ENCODE assay signal across 8 cellular contexts in genomic region chr10:110865184-110865803, GRCh38. TPM values are rescaled to one million over a fixed set of nuclear protein-coding genes. Genes with fewer than 3 reads are reported as not detected.
DNase-seq lines count a peak whose midpoint lies in the region; ATAC-seq and TF ChIP-seq lines count a peak whose summit lies in the region.

No MANE protein-coding gene starts in this region.

- TF ChIP-seq EP300 in tibial nerve (IDR thresholded peaks at IDR 0.05), result peak in 1 of 2 donors; percentile 6

- H3K4me3 Mint-ChIP-seq in activated T-cell treated with anti-CD3 and anti-CD28 coated beads, Interleukin-2, amount 50 U/mL, for 72 hours, result peak overlapping the region; percentile 82 to 91

- H3K27me3 Mint-ChIP-seq in activated T-cell treated with anti-CD3 and anti-CD28 coated beads, Interleukin-2, amount 50 U/mL, for 72 hours (ENCODE audit: low read depth), result no peaks in the 10 kb centered on the region

- H3K9ac ChIP-seq in adipocyte (ENCODE audit: low read length), result peak overlapping the region; percentile 88

- H3K36me3 Mint-ChIP-seq in activated T-cell treated with anti-CD3 and anti-CD28 coated beads, Interleukin-2, amount 50 U/mL, for 72 hours (ENCODE audit: insufficient read depth in 2 of 2), result peaks cover 0 to 2% of the 10 kb centered on the region in 2 donors

- peak overlapping the region in 3 of 4 donors; percentile 84 to 87 (median 85) for H3K27ac ChIP-seq in tibial nerve
- no peak overlapping the region for H3K27ac ChIP-seq in brain microvascular endothelial cell

- intact Hi-C loops in left colon (cut with DNase I, micrococcal nuclease), result no loop called here

- no peak for DNase-seq in activated T-cell treated with anti-CD3 and anti-CD28 coated beads, Interleukin-2, amount 50 U/mL, for 72 hours
- no peak for DNase-seq in activated T-cell treated with anti-CD3 and anti-CD28 coated beads, Interleukin-2, amount 50 U/mL, for 48 hours
- DNase-seq in adipocyte (ENCODE audit: low read depth) (peak; percentile 86), left colon (peak in 1 of 2 donors; percentile 48), tibial nerve (ENCODE audit: low spot score in 2 of 2) (no peak), brain microvascular endothelial cell (no peak), NCI-H1694 (lab: John Stamatoyannopoulos, UW) (no peak), NCI-H2107 (lab: John Stamatoyannopoulos, UW) (no peak)

- ATAC-seq in activated T-cell treated with anti-CD3 and anti-CD28 coated beads, Interleukin-2, amount 50 U/mL, for 72 hours (replicated peaks in 1 of 2), result peak in 1 of 2 donors; percentile 3
- ATAC-seq in left colon, result peak; percentile 61

- in situ Hi-C loops in brain microvascular endothelial cell (cut with HindIII; ENCODE audit: low pct_ligation_motif_present, low sequenced_read_pairs), result no loop called here

- peaks cover 61% of the 10 kb centered on the region for H3K4me1 ChIP-seq in adipocyte (ENCODE audit: control insufficient read depth, insufficient read depth, low read length)
- H3K4me1 ChIP-seq in tibial nerve, result peaks cover 0 to 67% (median 41%) of the 10 kb centered on the region in 4 donors

- TF ChIP-seq CTCF in tibial nerve (IDR thresholded peaks at IDR 0.05) (no peak), brain microvascular endothelial cell (IDR thresholded peaks at IDR 0.05; ENCODE audit: low read depth, low read length, missing control alignments) (no peak)

- H3K36me3 ChIP-seq in adipocyte (ENCODE audit: control insufficient read depth, insufficient read depth, low read length, severe bottlenecking) (no peaks in the 10 kb centered on the region), tibial nerve (no peaks in the 10 kb centered on the region), brain microvascular endothelial cell (replicated peaks) (no peaks in the 10 kb centered on the region)

- H3K4me3 ChIP-seq in adipocyte (ENCODE audit: low read length), result peak overlapping the region; percentile 64
- no peak overlapping the region for H3K4me3 ChIP-seq in tibial nerve
- H3K4me3 ChIP-seq in brain microvascular endothelial cell (ENCODE audit: low read depth, low read length), result no peak overlapping the region

- no peaks in the 10 kb centered on the region for H3K9me3 Mint-ChIP-seq in activated T-cell treated with anti-CD3 and anti-CD28 coated beads, Interleukin-2, amount 50 U/mL, for 72 hours

- 33 to 36% methylated on average over 6 of the region's 6 CpGs for WGBS in tibial nerve, 2 donors

- no peaks in the 10 kb centered on the region for H3K27me3 ChIP-seq in adipocyte (replicated peaks; ENCODE audit: control insufficient read depth, insufficient read depth, low read length)
- no peaks in the 10 kb centered on the region for H3K27me3 ChIP-seq in tibial nerve
- no peaks in the 10 kb centered on the region for H3K27me3 ChIP-seq in brain microvascular endothelial cell (replicated peaks)

- H3K4me1 Mint-ChIP-seq in activated T-cell treated with anti-CD3 and anti-CD28 coated beads, Interleukin-2, amount 50 U/mL, for 72 hours (ENCODE audit: low read depth), result peaks cover 99% of the 10 kb centered on the region

- no peak for TF ChIP-seq POLR2A in tibial nerve (IDR thresholded peaks at IDR 0.05)

- peak overlapping the region; percentile 98 for H3K27ac Mint-ChIP-seq in activated T-cell treated with anti-CD3 and anti-CD28 coated beads, Interleukin-2, amount 50 U/mL, for 72 hours

- H3K9me3 ChIP-seq in adipocyte (ENCODE audit: control insufficient read depth, low read length) (no peaks in the 10 kb centered on the region), tibial nerve (no peaks in the 10 kb centered on the region)

RNA-seq across cellular contexts. Expression of gene PDCD4, which starts 6.4 kb away (rescaled TPM):
- 100 to 1,000 TPM; 340 to 386 TPM for total RNA-seq in activated T-cell treated with anti-CD3 and anti-CD28 coated beads, Interleukin-2, amount 50 U/mL, for 72 hours
- total RNA-seq in left colon (100 to 1,000 TPM; 487 to 575 TPM), tibial nerve (100 to 1,000 TPM in 1 of 4 donors, 10 to 100 TPM in 3; 68.6 to 109 (median 82.7) TPM)

RNA-seq across cellular contexts. Expression of gene BBIP1, which starts 53.7 kb away (rescaled TPM):
- total RNA-seq in activated T-cell treated with anti-CD3 and anti-CD28 coated beads, Interleukin-2, amount 50 U/mL, for 72 hours, result 10 to 100 TPM; 25.7 to 34.5 TPM
- 10 to 100 TPM; 12.3 to 15.7 TPM for total RNA-seq in left colon
- 10 to 100 TPM; 25.2 to 37.0 (median 33.9) TPM for total RNA-seq in tibial nerve

RNA-seq across cellular contexts. Expression of gene SHOC2, which starts 54.1 kb away (rescaled TPM):
- 10 to 100 TPM; 66.1 to 71.3 TPM for total RNA-seq in activated T-cell treated with anti-CD3 and anti-CD28 coated beads, Interleukin-2, amount 50 U/mL, for 72 hours
- total RNA-seq in left colon (10 to 100 TPM; 66.8 to 79.2 TPM), tibial nerve (10 to 100 TPM; 49.2 to 50.9 (median 50.5) TPM)
